ENCODE assay signal across 16 cellular contexts in the genomic region with DNA sequence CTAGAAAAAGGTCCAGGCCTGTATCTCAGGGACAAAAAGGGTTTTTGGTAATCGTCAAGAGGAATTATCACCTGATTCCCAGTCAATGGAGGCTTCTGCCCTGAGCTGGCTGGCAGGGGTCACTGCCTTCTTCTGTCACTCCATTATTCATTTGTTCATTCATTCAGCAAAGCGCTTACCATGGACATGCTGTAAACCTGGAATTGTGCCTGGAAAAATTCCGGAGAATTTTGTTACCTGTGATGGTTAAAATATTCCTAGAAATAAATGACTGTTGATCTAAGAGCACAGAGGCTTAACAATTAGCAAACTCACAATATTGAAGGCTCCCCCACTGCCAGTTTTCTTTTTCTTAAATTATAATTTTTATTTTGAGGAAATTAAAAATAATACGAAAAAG.
"Had no signal": no experiment of that assay in that cellular context is flagged by ENCODE, and none has a peak within 500 bp of the region (broad histone marks: within the 10 kb centered on the region; RNA-seq: fewer than 3 reads in every experiment).

No MANE protein-coding gene starts in this region.

- H3K4me1 ChIP-seq: adrenal gland had no signal

- H3K4me1 Mint-ChIP-seq: activated naive CD8-positive, alpha-beta T cell treated with anti-CD3 and anti-CD28 coated beads, Interleukin-2, amount 10 ng/mL, durations not matched to agents 7 days and 5 days had no signal

- DNase-seq: activated CD4-positive, alpha-beta T cell treated with anti-CD3 and anti-CD28 coated beads for 4 hours; activated CD8-positive, alpha-beta memory T cell treated with anti-CD3 and anti-CD28 coated beads, Interleukin-2, amount 50 U/mL, for 4 hours; activated CD8-positive, alpha-beta T cell treated with anti-CD3 and anti-CD28 coated beads for 36 hours; activated naive CD4-positive, alpha-beta T cell treated with anti-CD3 and anti-CD28 coated beads, Interleukin-2, amount 50 U/mL, for 16 hours; activated naive CD8-positive, alpha-beta T cell treated with anti-CD3 and anti-CD28 coated beads, Interleukin-2, amount 10 ng/mL, durations not matched to agents 7 days and 5 days; adrenal gland; anterior cingulate cortex; NCI-H1105 treated with DMSO at 0.1 percent for 48 hours; NCI-H1436 treated with DMSO at 0.1 percent for 48 hours; NCI-H187; NCI-H2081; NCI-H510A treated with DMSO at 0.1 percent for 48 hours; PC-3; SHP77 treated with DMSO at 0.1 percent for 48 hours had no signal

- H3K4me3 ChIP-seq: adrenal gland had no signal

- ATAC-seq: activated CD4-positive, CD25-positive, alpha-beta regulatory T cell treated with anti-CD3 and anti-CD28 coated beads, Interleukin-2, amount 50 U/mL, for 24 hours; activated CD8-positive, alpha-beta T cell treated with anti-CD3 and anti-CD28 coated beads for 36 hours; PC-3 had no signal

- H3K27ac Mint-ChIP-seq: activated CD8-positive, alpha-beta T cell treated with anti-CD3 and anti-CD28 coated beads for 36 hours; activated naive CD8-positive, alpha-beta T cell treated with anti-CD3 and anti-CD28 coated beads, Interleukin-2, amount 10 ng/mL, durations not matched to agents 7 days and 5 days; T-helper 1 cell treated with Interleukin-12 subunit alpha and Interleukin-12 subunit beta and Interleukin-4 antibody, amounts not matched to agents 30 μg/mL and 1 μg/mL, for 36 hours had no signal

- H3K27ac ChIP-seq: adrenal gland had no signal

- H3K27me3 ChIP-seq: adrenal gland had no signal

- H3K9me3 ChIP-seq: adrenal gland had no signal

- H3K4me3 Mint-ChIP-seq: activated CD8-positive, alpha-beta T cell treated with anti-CD3 and anti-CD28 coated beads for 36 hours; activated naive CD8-positive, alpha-beta T cell treated with anti-CD3 and anti-CD28 coated beads, Interleukin-2, amount 10 ng/mL, durations not matched to agents 7 days and 5 days; T-helper 1 cell treated with Interleukin-12 subunit alpha and Interleukin-12 subunit beta and Interleukin-4 antibody, amounts not matched to agents 30 μg/mL and 1 μg/mL, for 36 hours had no signal

- H3K36me3 Mint-ChIP-seq: activated naive CD8-positive, alpha-beta T cell treated with anti-CD3 and anti-CD28 coated beads, Interleukin-2, amount 10 ng/mL, durations not matched to agents 7 days and 5 days had no signal

- H3K36me3 ChIP-seq: adrenal gland had no signal

- H3K27me3 Mint-ChIP-seq: activated naive CD8-positive, alpha-beta T cell treated with anti-CD3 and anti-CD28 coated beads, Interleukin-2, amount 10 ng/mL, durations not matched to agents 7 days and 5 days had no signal
